ENCODE assay signal across 8 cellular contexts in genomic region chr6:87968435-87969278, GRCh38.
DNase-seq lines count a peak whose midpoint lies in the region; ATAC-seq lines count a peak whose summit lies in the region.

No MANE protein-coding gene starts in this region.

- no peaks in the 10 kb centered on the region for H3K36me3 ChIP-seq in CD4-positive, CD25-positive, alpha-beta regulatory T cell (ENCODE audit: control insufficient read depth, insufficient read depth, low read length)
- no peaks in the 10 kb centered on the region for H3K36me3 ChIP-seq in duodenal mucosa (ENCODE audit: control insufficient read depth in 1 of 2, insufficient read depth in 2 of 2, low read length in 2 of 2)
- H3K36me3 ChIP-seq in naive thymus-derived CD4-positive, alpha-beta T cell (ENCODE audit: control insufficient read depth in 2 of 3, insufficient read depth in 3 of 3, low read length in 3 of 3) = no peaks in the 10 kb centered on the region

- H3K4me3 ChIP-seq in CD4-positive, CD25-positive, alpha-beta regulatory T cell (ENCODE audit: low read depth, low read length) = peak overlapping the region; percentile 64
- peak overlapping the region; percentile 61 to 65 for H3K4me3 ChIP-seq in duodenal mucosa (ENCODE audit: low read depth in 1 of 2, low read length in 2 of 2)
- no peak overlapping the region for H3K4me3 ChIP-seq in naive thymus-derived CD4-positive, alpha-beta T cell (ENCODE audit: low read length)

- H3K4me1 Mint-ChIP-seq in CD4-positive, CD25-positive, alpha-beta regulatory T cell = no peaks in the 10 kb centered on the region
- no peaks in the 10 kb centered on the region for H3K4me1 Mint-ChIP-seq in naive thymus-derived CD4-positive, alpha-beta T cell

- CTCF ChIA-PET in naive thymus-derived CD4-positive, alpha-beta T cell (lab: Charles Lee) = interaction anchor here (0.6 kb wide), 1 partner anchor 1278 kb away, joined by 3 read pairs; no protein-coding TSS in a partner anchor

- H3K4me3 Mint-ChIP-seq in CD4-positive, CD25-positive, alpha-beta regulatory T cell = no peak overlapping the region
- no peak overlapping the region for H3K4me3 Mint-ChIP-seq in naive thymus-derived CD4-positive, alpha-beta T cell

- no peaks in the 10 kb centered on the region for H3K36me3 Mint-ChIP-seq in CD4-positive, CD25-positive, alpha-beta regulatory T cell
- no peaks in the 10 kb centered on the region for H3K36me3 Mint-ChIP-seq in naive thymus-derived CD4-positive, alpha-beta T cell

- POLR2A ChIA-PET in naive thymus-derived CD4-positive, alpha-beta T cell (lab: Charles Lee) = interaction anchor here (0.6 to 0.7 kb wide), 2 partner anchors 255 to 888 kb away, joined by 3 read pairs; no protein-coding TSS in a partner anchor

- H3K27ac ChIP-seq in CD4-positive, CD25-positive, alpha-beta regulatory T cell (ENCODE audit: insufficient read depth, low read length, poor library complexity, severe bottlenecking) = no peak overlapping the region
- no peak overlapping the region for H3K27ac ChIP-seq in duodenal mucosa (ENCODE audit: low read depth, low read length)
- no peak overlapping the region for H3K27ac ChIP-seq in naive thymus-derived CD4-positive, alpha-beta T cell (ENCODE audit: low read depth, low read length)

- H3K27me3 ChIP-seq in CD4-positive, CD25-positive, alpha-beta regulatory T cell (ENCODE audit: control insufficient read depth, insufficient read depth, low read length) = peaks cover 39% of the 10 kb centered on the region
- peaks cover 11 to 19% of the 10 kb centered on the region in 2 donors for H3K27me3 ChIP-seq in duodenal mucosa (ENCODE audit: control insufficient read depth in 1 of 2, insufficient read depth in 2 of 2, low read length in 2 of 2)
- H3K27me3 ChIP-seq in naive thymus-derived CD4-positive, alpha-beta T cell (ENCODE audit: control insufficient read depth in 2 of 2, insufficient read depth in 2 of 2, low read length in 2 of 2) = peaks cover 0 to 4% of the 10 kb centered on the region in 2 donors

- H3K27ac Mint-ChIP-seq in CD4-positive, CD25-positive, alpha-beta regulatory T cell = no peak overlapping the region
- no peak overlapping the region for H3K27ac Mint-ChIP-seq in naive thymus-derived CD4-positive, alpha-beta T cell

- H3K27me3 Mint-ChIP-seq in CD4-positive, CD25-positive, alpha-beta regulatory T cell = peaks cover 27% of the 10 kb centered on the region
- peaks cover 5 to 17% (median 10%) of the 10 kb centered on the region in 5 donors for H3K27me3 Mint-ChIP-seq in naive thymus-derived CD4-positive, alpha-beta T cell

- intact Hi-C loops in naive thymus-derived CD4-positive, alpha-beta T cell (cut with micrococcal nuclease) = no loop called here

- no peak overlapping the region for H3K9ac ChIP-seq in duodenal mucosa (ENCODE audit: low read depth in 1 of 2, low read length in 2 of 2)

- peaks cover 0 to 2% (median 0%) of the 10 kb centered on the region in 7 donors for H3K9me3 Mint-ChIP-seq in CD4-positive, CD25-positive, alpha-beta regulatory T cell
- H3K9me3 Mint-ChIP-seq in naive thymus-derived CD4-positive, alpha-beta T cell = peaks cover 0 to 5% (median 0%) of the 10 kb centered on the region in 11 donors

- DNase-seq in CD4-positive, CD25-positive, alpha-beta regulatory T cell = peak in 1 of 3 donors; percentile 37
- DNase-seq in NCI-H526 (lab: John Stamatoyannopoulos, UW) (peak; percentile 54 to 82), SHP77 (lab: John Stamatoyannopoulos, UW) (no peak)
- peak in 3 of 9 donors; percentile 1 to 8 (median 6) for DNase-seq in naive thymus-derived CD4-positive, alpha-beta T cell

- H3K9me3 ChIP-seq in CD4-positive, CD25-positive, alpha-beta regulatory T cell (ENCODE audit: control insufficient read depth in 2 of 2, low read length in 2 of 2) = no peaks in the 10 kb centered on the region
- H3K9me3 ChIP-seq in duodenal mucosa (ENCODE audit: control insufficient read depth in 1 of 2, low read length in 2 of 2) = no peaks in the 10 kb centered on the region
- H3K9me3 ChIP-seq in naive thymus-derived CD4-positive, alpha-beta T cell (ENCODE audit: control insufficient read depth in 2 of 3, low read length in 3 of 3) = no peaks in the 10 kb centered on the region

- H3K4me1 ChIP-seq in CD4-positive, CD25-positive, alpha-beta regulatory T cell (ENCODE audit: control insufficient read depth, insufficient read depth, low read length, poor library complexity, severe bottlenecking) = no peaks in the 10 kb centered on the region
- no peaks in the 10 kb centered on the region for H3K4me1 ChIP-seq in duodenal mucosa (ENCODE audit: control insufficient read depth in 1 of 2, insufficient read depth in 2 of 2, low read length in 2 of 2)
- H3K4me1 ChIP-seq in naive thymus-derived CD4-positive, alpha-beta T cell (ENCODE audit: control insufficient read depth in 2 of 2, insufficient read depth in 2 of 2, low read length in 2 of 2) = no peaks in the 10 kb centered on the region

- peak in 1 of 2 donors; percentile 58 for ATAC-seq in CD4-positive, CD25-positive, alpha-beta regulatory T cell (ENCODE audit: low read depth in 2 of 2)
- ATAC-seq in GM19397 (IDR thresholded peaks at IDR 0.05; ENCODE audit: unreplicated experiment) (peak; percentile 56), GM18517 (IDR thresholded peaks at IDR 0.05; ENCODE audit: unreplicated experiment) (no peak), GM18861 (IDR thresholded peaks at IDR 0.05; ENCODE audit: unreplicated experiment) (no peak)
- peak; percentile 57 for ATAC-seq in naive thymus-derived CD4-positive, alpha-beta T cell

Comparison
In these comparisons a context has a peak if more than half of its experiments do, and no peak if none do; other contexts are left out.
1. ATAC-seq: peak in GM19397 (single experiment) and naive thymus-derived CD4-positive, alpha-beta T cell (single experiment); none in GM18517 (single experiment) and GM18861 (single experiment).
2. DNase-seq: peak in NCI-H526 (2 of 2); none in SHP77 (0 of 2).